ENCODE assay signal across 15 cellular contexts in genomic region chr2:12500899-12501298, GRCh38.
A peak's percentile ranks its signal among the peaks of the same experiment; 100 is the strongest.
DNase-seq lines count a peak whose midpoint lies in the region; ATAC-seq and TF ChIP-seq lines count a peak whose summit lies in the region.
"Had no signal": no experiment of that assay in that cellular context is flagged by ENCODE, and none has a peak within 500 bp of the region (broad histone marks: within the 10 kb centered on the region; RNA-seq: fewer than 3 reads in every experiment).

No MANE protein-coding gene starts in this region.

- DNase-seq in stimulated activated naive CD8-positive, alpha-beta T cell treated with anti-CD3 and anti-CD28 coated beads, Interleukin-15, amount 100 ng/mL, for 72 hours: no peak
- no peak for DNase-seq in stimulated activated naive CD8-positive, alpha-beta T cell treated with anti-CD3 and anti-CD28 coated beads, Interleukin-15, Interleukin-2, amounts not matched to agents 100 U/mL and 50 U/mL, for 24 hours
- DNase-seq in activated B cell treated with CpG ODN at 0.5 μM for 24 hours (no peak), lung (ENCODE audit: low spot score) (no peak), NK-92 (lab: John Stamatoyannopoulos, UW; ENCODE audit: unreplicated experiment) (no peak), NAMALWA (ENCODE audit: low spot score) (no peak)
- DNase-seq: AML-193, cortex of kidney, DMS53, erythroblast, NCI-H1092, NCI-H82, SW 1271 had no signal

- intact Hi-C loops in activated B cell treated with CpG ODN at 0.5 μM for 24 hours (cut with micrococcal nuclease): loop anchor here (5.0 kb wide), 2 partner anchors 116 to 216 kb away; partner anchors contain the start of gene TRIB2

- ATAC-seq in stimulated activated naive CD8-positive, alpha-beta T cell treated with anti-CD3 and anti-CD28 coated beads, Interleukin-15, amount 100 ng/mL, for 72 hours: no peak
- no peak for ATAC-seq in stimulated activated naive CD8-positive, alpha-beta T cell treated with anti-CD3 and anti-CD28 coated beads, Interleukin-15, Interleukin-2, amounts not matched to agents 100 U/mL and 50 U/mL, for 24 hours
- no peak for ATAC-seq in activated B cell treated with CpG ODN at 0.5 μM for 24 hours (ENCODE audit: low read depth)
- no peak for ATAC-seq in lung (ENCODE audit: insufficient read depth, low FRiP score)
- ATAC-seq in HG03378 (IDR thresholded peaks at IDR 0.05; ENCODE audit: unreplicated experiment): no peak

- CTCF ChIA-PET in activated B cell treated with CpG ODN at 0.5 μM for 24 hours (lab: Charles Lee): interaction anchor here (0.6 to 1.8 kb wide), 3 partner anchors 49 to 430 kb away, joined by 3 to 8 read pairs (median 4); partner anchors contain the start of gene TRIB2

- H3K27ac Mint-ChIP-seq in stimulated activated naive CD8-positive, alpha-beta T cell treated with anti-CD3 and anti-CD28 coated beads, Interleukin-15, amount 100 ng/mL, for 72 hours: no peak overlapping the region
- H3K27ac Mint-ChIP-seq in activated B cell treated with CpG ODN at 0.5 μM for 24 hours: peak overlapping the region; percentile 30

- peak overlapping the region; percentile 77 to 87 for H3K27ac ChIP-seq in lung (ENCODE audit: low read depth in 1 of 2, low read length in 1 of 2)

- TF ChIP-seq CTCF in activated B cell treated with CpG ODN at 0.5 μM for 24 hours (IDR thresholded peaks at IDR 0.05): no peak
- no peak for TF ChIP-seq CTCF in lung (IDR thresholded peaks at IDR 0.05; ENCODE audit: control extremely low read depth, extremely low read depth)

- no peaks in the 10 kb centered on the region for H3K9me3 ChIP-seq in lung (ENCODE audit: control insufficient read depth in 2 of 2, insufficient read depth in 1 of 2, low read length in 1 of 2)

- no peaks in the 10 kb centered on the region for H3K36me3 ChIP-seq in lung (ENCODE audit: control insufficient read depth in 2 of 2, insufficient read depth in 2 of 2, low read length in 2 of 2)

- peaks cover 0 to 1% of the 10 kb centered on the region in 2 donors for H3K4me1 ChIP-seq in lung (ENCODE audit: control insufficient read depth in 2 of 2, insufficient read depth in 2 of 2, low read length in 2 of 2)

- H3K36me3 Mint-ChIP-seq in activated B cell treated with CpG ODN at 0.5 μM for 24 hours (ENCODE audit: low read depth): no peaks in the 10 kb centered on the region

- 65 to 92% methylated on average over 1 of the region's 1 CpG for WGBS in lung, 2 donors

- peaks cover 0 to 4% of the 10 kb centered on the region in 2 donors for H3K9me3 Mint-ChIP-seq in stimulated activated naive CD8-positive, alpha-beta T cell treated with anti-CD3 and anti-CD28 coated beads, Interleukin-15, amount 100 ng/mL, for 72 hours
- no peaks in the 10 kb centered on the region for H3K9me3 Mint-ChIP-seq in activated B cell treated with CpG ODN at 0.5 μM for 24 hours

- H3K27me3 ChIP-seq in lung (ENCODE audit: control insufficient read depth, insufficient read depth): no peaks in the 10 kb centered on the region

- H3K4me1 Mint-ChIP-seq in stimulated activated naive CD8-positive, alpha-beta T cell treated with anti-CD3 and anti-CD28 coated beads, Interleukin-15, amount 100 ng/mL, for 72 hours: peaks cover 93% of the 10 kb centered on the region
- H3K4me1 Mint-ChIP-seq in activated B cell treated with CpG ODN at 0.5 μM for 24 hours: peaks cover 72% of the 10 kb centered on the region

- no peak overlapping the region for H3K4me3 ChIP-seq in lung

- no peaks in the 10 kb centered on the region for H3K27me3 Mint-ChIP-seq in stimulated activated naive CD8-positive, alpha-beta T cell treated with anti-CD3 and anti-CD28 coated beads, Interleukin-15, amount 100 ng/mL, for 72 hours
- peaks cover 5% of the 10 kb centered on the region for H3K27me3 Mint-ChIP-seq in activated B cell treated with CpG ODN at 0.5 μM for 24 hours
- H3K27me3 Mint-ChIP-seq: stimulated activated naive CD8-positive, alpha-beta T cell treated with anti-CD3 and anti-CD28 coated beads, Interleukin-15, Interleukin-2, amounts not matched to agents 100 ng/mL and 50 ng/mL, for 24 hours had no signal

- POLR2A ChIA-PET in activated B cell treated with CpG ODN at 0.5 μM for 24 hours (lab: Charles Lee): interaction anchor here (0.7 to 1.4 kb wide), 3 partner anchors 47 to 214 kb away, joined by 4 to 9 read pairs (median 6); no protein-coding TSS in a partner anchor

- H3K4me3 Mint-ChIP-seq in stimulated activated naive CD8-positive, alpha-beta T cell treated with anti-CD3 and anti-CD28 coated beads, Interleukin-15, amount 100 ng/mL, for 72 hours: peak overlapping the region; percentile 32 to 36
- peak overlapping the region; percentile 67 for H3K4me3 Mint-ChIP-seq in activated B cell treated with CpG ODN at 0.5 μM for 24 hours
- H3K4me3 Mint-ChIP-seq: stimulated activated naive CD8-positive, alpha-beta T cell treated with anti-CD3 and anti-CD28 coated beads, Interleukin-15, Interleukin-2, amounts not matched to agents 100 ng/mL and 50 ng/mL, for 24 hours had no signal
